ENCODE assay signal across 12 cellular contexts in the genomic region with DNA sequence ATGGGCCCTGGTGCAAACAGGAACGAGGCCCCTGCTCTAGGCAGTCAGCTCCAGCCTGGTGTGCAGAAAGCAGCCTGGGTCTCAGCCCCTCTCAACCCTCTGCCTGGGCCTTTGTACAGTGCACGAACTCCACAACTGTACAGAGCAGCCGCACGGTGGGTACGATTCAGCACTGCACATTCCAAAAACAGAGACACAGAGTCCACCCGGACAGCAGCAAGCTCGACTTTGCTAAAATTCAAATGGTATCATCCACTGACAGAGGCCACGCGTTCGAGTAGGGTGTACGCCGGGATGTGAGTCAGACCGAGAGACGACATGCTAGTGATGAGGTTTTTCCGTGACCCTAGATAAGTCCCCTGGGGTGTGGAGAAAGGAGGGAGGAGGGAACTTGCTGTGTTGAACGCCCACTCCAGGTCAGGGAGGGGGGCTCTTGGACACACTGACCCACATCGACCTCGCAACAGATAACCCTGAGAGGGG.
A peak's percentile ranks its signal among the peaks of the same experiment; 100 is the strongest.
DNase-seq lines count a peak whose midpoint lies in the region; ATAC-seq and TF ChIP-seq lines count a peak whose summit lies in the region.
"Had no signal": no experiment of that assay in that cellular context is flagged by ENCODE, and none has a peak within 500 bp of the region (broad histone marks: within the 10 kb centered on the region; RNA-seq: fewer than 3 reads in every experiment).

No MANE protein-coding gene starts in this region.

- no peaks in the 10 kb centered on the region for H3K4me1 Mint-ChIP-seq in type B pancreatic cell (ENCODE audit: unreplicated experiment)

- no peaks in the 10 kb centered on the region for H3K36me3 ChIP-seq in right lobe of liver

- no peak overlapping the region for H3K4me3 Mint-ChIP-seq in type B pancreatic cell
- H3K4me3 Mint-ChIP-seq: memory B cell had no signal

- WGBS in right lobe of liver (ENCODE audit: insufficient coverage, low coverage, low lambda C conversion rate, missing lambda C conversion rate): 75% methylated on average over 12 of the region's 18 CpGs

- no peaks in the 10 kb centered on the region for H3K4me1 ChIP-seq in right lobe of liver

- TF ChIP-seq CTCF in GM10266 (IDR thresholded peaks at IDR 0.05; ENCODE audit: control insufficient read depth, insufficient read depth, low read depth, missing control alignments): no peak
- TF ChIP-seq CTCF in type B pancreatic cell (conservative IDR thresholded peaks at IDR 0.05): no peak
- no peak for TF ChIP-seq CTCF in right lobe of liver (IDR thresholded peaks at IDR 0.05)

- ATAC-seq in HG03025 (IDR thresholded peaks at IDR 0.05; ENCODE audit: low FRiP score, unreplicated experiment): peak; percentile 67
- no peak for ATAC-seq in right lobe of liver

- H3K9me3 ChIP-seq in right lobe of liver: no peaks in the 10 kb centered on the region

- H3K4me3 ChIP-seq in right lobe of liver: no peak overlapping the region

- DNase-seq in GM10266 (ENCODE audit: extremely low spot score) (peak; percentile 55), anterior cingulate cortex (lab: John Stamatoyannopoulos, UW) (no peak), NCI-H1105 treated with DMSO at 0.1 percent for 48 hours (lab: John Stamatoyannopoulos, UW) (no peak), type B pancreatic cell (ENCODE audit: extremely low spot score, unreplicated experiment) (no peak), right lobe of liver (no peak)
- peak; percentile 76 to 79 for DNase-seq in activated T-cell treated with anti-CD3 and anti-CD28 coated beads, Interleukin-2, amount 50 U/mL, for 48 hours
- DNase-seq in stimulated activated CD4-positive, alpha-beta T cell treated with anti-CD3 and anti-CD28 coated beads, Interleukin-12 subunit alpha, Interleukin-12 subunit beta, amount 100 ng/mL, for 24 hours (ENCODE audit: low read depth in 2 of 2): peak; percentile 46 to 70
- DNase-seq: COR-L47, NCI-H1436 treated with DMSO at 0.1 percent for 48 hours, small intestine had no signal

- H3K27me3 Mint-ChIP-seq in type B pancreatic cell: no peaks in the 10 kb centered on the region

- intact Hi-C loops in right lobe of liver (cut with DNase I): no loop called here

- H3K36me3 Mint-ChIP-seq in type B pancreatic cell: peaks cover 33% of the 10 kb centered on the region

- no peak overlapping the region for H3K27ac Mint-ChIP-seq in type B pancreatic cell
- H3K27ac Mint-ChIP-seq: memory B cell had no signal

- H3K9me3 Mint-ChIP-seq in type B pancreatic cell: peaks cover 8% of the 10 kb centered on the region

- no peak overlapping the region for H3K27ac ChIP-seq in right lobe of liver

- TF ChIP-seq POLR2A in right lobe of liver (IDR thresholded peaks at IDR 0.05): no peak

- H3K27me3 ChIP-seq in right lobe of liver: no peaks in the 10 kb centered on the region

Comparison
In these comparisons a context has a peak if more than half of its experiments do, and no peak if none do; other contexts are left out.
1. DNase-seq: peak in GM10266 (single experiment), activated T-cell treated with anti-CD3 and anti-CD28 coated beads, Interleukin-2, amount 50 U/mL, for 48 hours (2 of 2) and stimulated activated CD4-positive, alpha-beta T cell treated with anti-CD3 and anti-CD28 coated beads, Interleukin-12 subunit alpha, Interleukin-12 subunit beta, amount 100 ng/mL, for 24 hours (2 of 2); none in anterior cingulate cortex (0 of 58), NCI-H1105 treated with DMSO at 0.1 percent for 48 hours (single experiment), type B pancreatic cell (single experiment) and right lobe of liver (0 of 3).